Comparison of ENCODE assay signal across 1 cellular context in the genomic region with DNA sequence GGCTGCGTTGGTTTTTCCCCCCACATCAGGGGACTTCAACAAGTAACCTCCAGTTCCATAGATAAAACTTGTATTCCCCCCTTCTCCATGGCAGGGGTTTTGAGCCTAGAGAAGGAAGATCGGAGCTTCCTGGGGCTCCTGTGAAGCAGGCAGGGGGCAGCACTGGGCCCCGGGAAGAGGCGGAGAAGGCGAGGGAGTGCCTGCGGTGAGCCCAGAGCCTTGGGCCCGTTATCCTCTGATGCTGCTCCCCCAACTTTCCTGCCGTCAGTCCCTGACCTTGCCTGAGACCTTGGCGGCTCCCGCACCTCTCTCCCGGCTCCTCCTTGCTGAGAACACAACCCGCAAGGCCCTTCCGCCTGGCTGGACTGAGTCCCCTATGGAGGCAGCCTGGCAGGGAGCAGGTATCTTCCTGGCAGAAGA.
TF ChIP-seq lines count a peak whose summit lies in the region.

No MANE protein-coding gene starts in this region.

TF ChIP-seq in IMR-90, 13 proteins besides CTCF, POLR2A, EP300 and RAD21:
- TF ChIP-seq CEBPB (IDR thresholded peaks at IDR 0.05; ENCODE audit: low read depth, low read length) (no peak), MAZ (IDR thresholded peaks at IDR 0.05; ENCODE audit: borderline replicate concordance, low read depth, low read length) (no peak)
